Comparison of ENCODE assay signal across 34 cellular contexts in the genomic region with DNA sequence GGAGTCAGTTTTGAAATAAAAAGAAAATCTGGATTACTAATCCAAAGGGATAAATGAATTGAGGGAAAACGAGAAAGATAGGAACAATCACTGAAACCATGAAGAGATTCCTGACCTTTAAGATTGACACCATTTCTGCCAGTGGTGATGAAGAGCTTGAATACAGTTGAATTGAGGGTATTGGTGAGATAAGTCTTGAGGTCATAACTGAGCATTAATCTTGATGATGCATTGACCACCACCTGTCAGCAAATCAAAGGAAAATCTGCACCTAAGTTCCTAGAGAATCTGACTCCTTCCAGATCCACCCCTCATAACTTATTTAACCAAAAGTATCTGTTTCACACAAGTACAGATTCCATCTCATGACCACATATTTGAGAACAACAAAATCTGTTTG.
"Had no signal": no experiment of that assay in that cellular context is flagged by ENCODE, and none has a peak within 500 bp of the region (broad histone marks: within the 10 kb centered on the region; RNA-seq: fewer than 3 reads in every experiment).

No MANE protein-coding gene starts in this region.

- H3K27me3 ChIP-seq: MG63 had no signal

- DNase-seq: Karpas-422, Kasumi-1, MG63, MM.1S, MV-4-11, NCI-H1048, NCI-H1092, NCI-H1092 treated with DMSO at 0.1 percent for 48 hours, NCI-H1105, NCI-H1105 treated with DMSO at 0.1 percent for 48 hours, NCI-H1417, NCI-H1417 treated with DMSO at 0.1 percent for 48 hours, NCI-H1436, NCI-H1436 treated with DMSO at 0.1 percent for 48 hours, NCI-H146, NCI-H1694, NCI-H1694 treated with DMSO at 0.1 percent for 48 hours, NCI-H187, NCI-H187 treated with DMSO at 0.1 percent for 48 hours, NCI-H1930, NCI-H2029, NCI-H2029 treated with DMSO at 0.1 percent for 48 hours, NCI-H2081, NCI-H2081 treated with DMSO at 0.1 percent for 48 hours, NCI-H2107, NCI-H2171, NCI-H2171 treated with DMSO at 0.1 percent for 48 hours, NCI-H2227 treated with DMSO at 0.1 percent for 48 hours, NCI-H226, NCI-H345, NCI-H446, NCI-H446 treated with DMSO at 0.1 percent for 48 hours, NCI-H510A, NCI-H510A treated with DMSO at 0.1 percent for 48 hours had no signal

- H3K9me3 ChIP-seq: MG63 had no signal

- H3K4me3 ChIP-seq: MG63 had no signal

- H3K36me3 ChIP-seq: MG63 had no signal
